Comparison of ENCODE assay signal across 1 cellular context in the genomic region with DNA sequence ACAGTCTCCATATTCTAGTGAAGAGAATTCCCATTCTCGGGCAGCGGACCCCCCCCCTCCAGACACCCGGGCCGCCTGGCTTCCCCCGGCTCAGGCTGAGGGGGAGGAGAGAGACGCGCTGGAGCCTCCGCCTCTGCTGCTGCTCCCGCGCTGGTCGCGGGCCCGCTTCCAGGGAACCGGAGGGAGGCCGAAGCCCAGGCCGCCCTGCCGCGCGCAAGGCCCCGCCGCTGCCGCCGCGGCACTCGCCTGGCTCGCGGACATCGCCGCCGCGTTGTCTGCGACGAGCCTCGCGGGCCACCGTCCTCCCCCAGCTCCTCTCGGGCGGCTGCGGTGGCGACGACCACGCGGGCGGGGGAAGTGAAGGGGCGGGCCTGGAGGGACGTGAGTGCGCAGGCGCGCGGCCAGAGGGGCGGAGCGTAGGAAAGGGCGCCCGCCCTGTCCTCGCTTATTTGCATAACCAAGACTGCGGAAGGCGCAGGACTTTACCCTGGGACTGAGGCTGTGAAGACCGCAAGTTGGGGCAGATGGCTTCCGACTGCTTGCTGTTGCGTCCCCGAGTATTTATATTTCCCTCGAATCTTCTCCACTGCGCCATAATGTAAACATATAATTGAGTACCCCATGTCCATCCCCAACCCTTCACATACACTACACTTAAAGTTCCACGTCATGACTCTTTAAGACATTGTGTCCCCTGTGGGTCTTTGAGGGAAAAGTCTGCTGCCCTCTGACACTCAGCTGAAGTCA.
A peak's percentile ranks its signal among the peaks of the same experiment; 100 is the strongest.
TF ChIP-seq lines count a peak whose summit lies in the region.

A gene with protein sequence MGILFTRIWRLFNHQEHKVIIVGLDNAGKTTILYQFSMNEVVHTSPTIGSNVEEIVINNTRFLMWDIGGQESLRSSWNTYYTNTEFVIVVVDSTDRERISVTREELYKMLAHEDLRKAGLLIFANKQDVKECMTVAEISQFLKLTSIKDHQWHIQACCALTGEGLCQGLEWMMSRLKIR (minus strand): TSS at position 279 of the 747 bp plus-strand sequence. CDS start 245 bp downstream, at position 34.

TF ChIP-seq in K562, 482 proteins besides CTCF, POLR2A, EP300 and RAD21 (continued from another document and continues in another):
- TF ChIP-seq, protein P1, sequence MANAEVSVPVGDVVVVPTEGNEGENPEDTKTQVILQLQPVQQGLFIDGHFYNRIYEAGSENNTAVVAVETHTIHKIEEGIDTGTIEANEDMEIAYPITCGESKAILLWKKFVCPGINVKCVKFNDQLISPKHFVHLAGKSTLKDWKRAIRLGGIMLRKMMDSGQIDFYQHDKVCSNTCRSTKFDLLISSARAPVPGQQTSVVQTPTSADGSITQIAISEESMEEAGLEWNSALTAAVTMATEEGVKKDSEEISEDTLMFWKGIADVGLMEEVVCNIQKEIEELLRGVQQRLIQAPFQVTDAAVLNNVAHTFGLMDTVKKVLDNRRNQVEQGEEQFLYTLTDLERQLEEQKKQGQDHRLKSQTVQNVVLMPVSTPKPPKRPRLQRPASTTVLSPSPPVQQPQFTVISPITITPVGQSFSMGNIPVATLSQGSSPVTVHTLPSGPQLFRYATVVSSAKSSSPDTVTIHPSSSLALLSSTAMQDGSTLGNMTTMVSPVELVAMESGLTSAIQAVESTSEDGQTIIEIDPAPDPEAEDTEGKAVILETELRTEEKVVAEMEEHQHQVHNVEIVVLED (CRISPR knock-in tag; IDR thresholded peaks at IDR 0.05) = peak; percentile 30; the same call in 1 of the 2 replicates
- TF ChIP-seq PHB (CRISPR knock-in tag; IDR thresholded peaks at IDR 0.05) (no peak), RHOXF2B (CRISPR knock-in tag; conservative IDR thresholded peaks at IDR 0.05) (no peak), SMAD2 (IDR thresholded peaks at IDR 0.05; ENCODE audit: low read depth, low read length) (no peak), ZNF584 (CRISPR knock-in tag; IDR thresholded peaks at IDR 0.05; ENCODE audit: low read depth) (no peak), ZBTB1 (CRISPR knock-in tag; IDR thresholded peaks at IDR 0.05; ENCODE audit: borderline replicate concordance, low read depth) (peak; percentile 69; the same call in 1 of the 2 replicates), FUS (optimal IDR thresholded peaks at IDR 0.05; ENCODE audit: low read depth, low read length) (no peak), SIN3A (IDR thresholded peaks at IDR 0.05; ENCODE audit: borderline replicate concordance in 2 of 2, control insufficient read depth in 1 of 2, low read depth in 2 of 2, low read length in 2 of 2) (peak; percentile 58 to 67; a peak in 2 of 4 replicates), TCF3 (CRISPR knock-in tag; IDR thresholded peaks at IDR 0.05) (peak; percentile 37), SIN3B (IDR thresholded peaks at IDR 0.05; ENCODE audit: low read depth) (peak; percentile 75), TFAM (CRISPR knock-in tag; conservative IDR thresholded peaks at IDR 0.05) (no peak), ZNF347 (CRISPR knock-in tag; IDR thresholded peaks at IDR 0.05; ENCODE audit: low read depth) (no peak), ZNF174 (CRISPR knock-in tag; IDR thresholded peaks at IDR 0.05) (no peak), ZNF133 (CRISPR knock-in tag; IDR thresholded peaks at IDR 0.05) (no peak), ZNF354B (CRISPR knock-in tag; IDR thresholded peaks at IDR 0.05) (no peak)
- TF ChIP-seq, protein P2, sequence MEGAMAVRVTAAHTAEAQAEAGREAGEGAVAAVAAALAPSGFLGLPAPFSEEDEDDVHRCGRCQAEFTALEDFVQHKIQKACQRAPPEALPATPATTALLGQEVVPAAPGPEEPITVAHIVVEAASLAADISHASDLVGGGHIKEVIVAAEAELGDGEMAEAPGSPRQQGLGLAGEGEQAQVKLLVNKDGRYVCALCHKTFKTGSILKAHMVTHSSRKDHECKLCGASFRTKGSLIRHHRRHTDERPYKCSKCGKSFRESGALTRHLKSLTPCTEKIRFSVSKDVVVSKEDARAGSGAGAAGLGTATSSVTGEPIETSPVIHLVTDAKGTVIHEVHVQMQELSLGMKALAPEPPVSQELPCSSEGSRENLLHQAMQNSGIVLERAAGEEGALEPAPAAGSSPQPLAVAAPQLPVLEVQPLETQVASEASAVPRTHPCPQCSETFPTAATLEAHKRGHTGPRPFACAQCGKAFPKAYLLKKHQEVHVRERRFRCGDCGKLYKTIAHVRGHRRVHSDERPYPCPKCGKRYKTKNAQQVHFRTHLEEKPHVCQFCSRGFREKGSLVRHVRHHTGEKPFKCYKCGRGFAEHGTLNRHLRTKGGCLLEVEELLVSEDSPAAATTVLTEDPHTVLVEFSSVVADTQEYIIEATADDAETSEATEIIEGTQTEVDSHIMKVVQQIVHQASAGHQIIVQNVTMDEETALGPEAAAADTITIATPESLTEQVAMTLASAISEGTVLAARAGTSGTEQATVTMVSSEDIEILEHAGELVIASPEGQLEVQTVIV (CRISPR knock-in tag; IDR thresholded peaks at IDR 0.05; ENCODE audit: borderline replicate concordance) = no peak
- TF ChIP-seq, protein P3, sequence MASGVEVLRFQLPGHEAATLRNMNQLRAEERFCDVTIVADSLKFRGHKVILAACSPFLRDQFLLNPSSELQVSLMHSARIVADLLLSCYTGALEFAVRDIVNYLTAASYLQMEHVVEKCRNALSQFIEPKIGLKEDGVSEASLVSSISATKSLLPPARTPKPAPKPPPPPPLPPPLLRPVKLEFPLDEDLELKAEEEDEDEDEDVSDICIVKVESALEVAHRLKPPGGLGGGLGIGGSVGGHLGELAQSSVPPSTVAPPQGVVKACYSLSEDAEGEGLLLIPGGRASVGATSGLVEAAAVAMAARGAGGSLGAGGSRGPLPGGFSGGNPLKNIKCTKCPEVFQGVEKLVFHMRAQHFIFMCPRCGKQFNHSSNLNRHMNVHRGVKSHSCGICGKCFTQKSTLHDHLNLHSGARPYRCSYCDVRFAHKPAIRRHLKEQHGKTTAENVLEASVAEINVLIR (CRISPR knock-in tag; IDR thresholded peaks at IDR 0.05) = no peak
- TF ChIP-seq, protein P4, sequence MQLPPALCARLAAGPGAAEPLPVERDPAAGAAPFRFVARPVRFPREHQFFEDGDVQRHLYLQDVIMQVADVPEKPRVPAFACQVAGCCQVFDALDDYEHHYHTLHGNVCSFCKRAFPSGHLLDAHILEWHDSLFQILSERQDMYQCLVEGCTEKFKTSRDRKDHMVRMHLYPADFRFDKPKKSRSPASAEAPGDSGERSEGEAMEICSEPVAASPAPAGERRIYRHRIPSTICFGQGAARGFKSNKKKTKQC (CRISPR knock-in tag; IDR thresholded peaks at IDR 0.05) = no peak; the same call in 1 of the 2 replicates
- TF ChIP-seq, protein P5, sequence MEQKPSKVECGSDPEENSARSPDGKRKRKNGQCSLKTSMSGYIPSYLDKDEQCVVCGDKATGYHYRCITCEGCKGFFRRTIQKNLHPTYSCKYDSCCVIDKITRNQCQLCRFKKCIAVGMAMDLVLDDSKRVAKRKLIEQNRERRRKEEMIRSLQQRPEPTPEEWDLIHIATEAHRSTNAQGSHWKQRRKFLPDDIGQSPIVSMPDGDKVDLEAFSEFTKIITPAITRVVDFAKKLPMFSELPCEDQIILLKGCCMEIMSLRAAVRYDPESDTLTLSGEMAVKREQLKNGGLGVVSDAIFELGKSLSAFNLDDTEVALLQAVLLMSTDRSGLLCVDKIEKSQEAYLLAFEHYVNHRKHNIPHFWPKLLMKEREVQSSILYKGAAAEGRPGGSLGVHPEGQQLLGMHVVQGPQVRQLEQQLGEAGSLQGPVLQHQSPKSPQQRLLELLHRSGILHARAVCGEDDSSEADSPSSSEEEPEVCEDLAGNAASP (IDR thresholded peaks at IDR 0.05) = no peak
- TF ChIP-seq, protein P6, sequence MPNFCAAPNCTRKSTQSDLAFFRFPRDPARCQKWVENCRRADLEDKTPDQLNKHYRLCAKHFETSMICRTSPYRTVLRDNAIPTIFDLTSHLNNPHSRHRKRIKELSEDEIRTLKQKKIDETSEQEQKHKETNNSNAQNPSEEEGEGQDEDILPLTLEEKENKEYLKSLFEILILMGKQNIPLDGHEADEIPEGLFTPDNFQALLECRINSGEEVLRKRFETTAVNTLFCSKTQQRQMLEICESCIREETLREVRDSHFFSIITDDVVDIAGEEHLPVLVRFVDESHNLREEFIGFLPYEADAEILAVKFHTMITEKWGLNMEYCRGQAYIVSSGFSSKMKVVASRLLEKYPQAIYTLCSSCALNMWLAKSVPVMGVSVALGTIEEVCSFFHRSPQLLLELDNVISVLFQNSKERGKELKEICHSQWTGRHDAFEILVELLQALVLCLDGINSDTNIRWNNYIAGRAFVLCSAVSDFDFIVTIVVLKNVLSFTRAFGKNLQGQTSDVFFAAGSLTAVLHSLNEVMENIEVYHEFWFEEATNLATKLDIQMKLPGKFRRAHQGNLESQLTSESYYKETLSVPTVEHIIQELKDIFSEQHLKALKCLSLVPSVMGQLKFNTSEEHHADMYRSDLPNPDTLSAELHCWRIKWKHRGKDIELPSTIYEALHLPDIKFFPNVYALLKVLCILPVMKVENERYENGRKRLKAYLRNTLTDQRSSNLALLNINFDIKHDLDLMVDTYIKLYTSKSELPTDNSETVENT (CRISPR knock-in tag; IDR thresholded peaks at IDR 0.05) = peak; percentile 71; the same call in 1 of the 2 replicates
- TF ChIP-seq, protein P7, sequence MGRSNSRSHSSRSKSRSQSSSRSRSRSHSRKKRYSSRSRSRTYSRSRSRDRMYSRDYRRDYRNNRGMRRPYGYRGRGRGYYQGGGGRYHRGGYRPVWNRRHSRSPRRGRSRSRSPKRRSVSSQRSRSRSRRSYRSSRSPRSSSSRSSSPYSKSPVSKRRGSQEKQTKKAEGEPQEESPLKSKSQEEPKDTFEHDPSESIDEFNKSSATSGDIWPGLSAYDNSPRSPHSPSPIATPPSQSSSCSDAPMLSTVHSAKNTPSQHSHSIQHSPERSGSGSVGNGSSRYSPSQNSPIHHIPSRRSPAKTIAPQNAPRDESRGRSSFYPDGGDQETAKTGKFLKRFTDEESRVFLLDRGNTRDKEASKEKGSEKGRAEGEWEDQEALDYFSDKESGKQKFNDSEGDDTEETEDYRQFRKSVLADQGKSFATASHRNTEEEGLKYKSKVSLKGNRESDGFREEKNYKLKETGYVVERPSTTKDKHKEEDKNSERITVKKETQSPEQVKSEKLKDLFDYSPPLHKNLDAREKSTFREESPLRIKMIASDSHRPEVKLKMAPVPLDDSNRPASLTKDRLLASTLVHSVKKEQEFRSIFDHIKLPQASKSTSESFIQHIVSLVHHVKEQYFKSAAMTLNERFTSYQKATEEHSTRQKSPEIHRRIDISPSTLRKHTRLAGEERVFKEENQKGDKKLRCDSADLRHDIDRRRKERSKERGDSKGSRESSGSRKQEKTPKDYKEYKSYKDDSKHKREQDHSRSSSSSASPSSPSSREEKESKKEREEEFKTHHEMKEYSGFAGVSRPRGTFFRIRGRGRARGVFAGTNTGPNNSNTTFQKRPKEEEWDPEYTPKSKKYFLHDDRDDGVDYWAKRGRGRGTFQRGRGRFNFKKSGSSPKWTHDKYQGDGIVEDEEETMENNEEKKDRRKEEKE (IDR thresholded peaks at IDR 0.05; ENCODE audit: borderline replicate concordance in 1 of 2, control insufficient read depth in 1 of 2, low read depth in 2 of 2, low read length in 1 of 2) = no peak; a peak in 1 of 4 replicates
- TF ChIP-seq, protein P8, sequence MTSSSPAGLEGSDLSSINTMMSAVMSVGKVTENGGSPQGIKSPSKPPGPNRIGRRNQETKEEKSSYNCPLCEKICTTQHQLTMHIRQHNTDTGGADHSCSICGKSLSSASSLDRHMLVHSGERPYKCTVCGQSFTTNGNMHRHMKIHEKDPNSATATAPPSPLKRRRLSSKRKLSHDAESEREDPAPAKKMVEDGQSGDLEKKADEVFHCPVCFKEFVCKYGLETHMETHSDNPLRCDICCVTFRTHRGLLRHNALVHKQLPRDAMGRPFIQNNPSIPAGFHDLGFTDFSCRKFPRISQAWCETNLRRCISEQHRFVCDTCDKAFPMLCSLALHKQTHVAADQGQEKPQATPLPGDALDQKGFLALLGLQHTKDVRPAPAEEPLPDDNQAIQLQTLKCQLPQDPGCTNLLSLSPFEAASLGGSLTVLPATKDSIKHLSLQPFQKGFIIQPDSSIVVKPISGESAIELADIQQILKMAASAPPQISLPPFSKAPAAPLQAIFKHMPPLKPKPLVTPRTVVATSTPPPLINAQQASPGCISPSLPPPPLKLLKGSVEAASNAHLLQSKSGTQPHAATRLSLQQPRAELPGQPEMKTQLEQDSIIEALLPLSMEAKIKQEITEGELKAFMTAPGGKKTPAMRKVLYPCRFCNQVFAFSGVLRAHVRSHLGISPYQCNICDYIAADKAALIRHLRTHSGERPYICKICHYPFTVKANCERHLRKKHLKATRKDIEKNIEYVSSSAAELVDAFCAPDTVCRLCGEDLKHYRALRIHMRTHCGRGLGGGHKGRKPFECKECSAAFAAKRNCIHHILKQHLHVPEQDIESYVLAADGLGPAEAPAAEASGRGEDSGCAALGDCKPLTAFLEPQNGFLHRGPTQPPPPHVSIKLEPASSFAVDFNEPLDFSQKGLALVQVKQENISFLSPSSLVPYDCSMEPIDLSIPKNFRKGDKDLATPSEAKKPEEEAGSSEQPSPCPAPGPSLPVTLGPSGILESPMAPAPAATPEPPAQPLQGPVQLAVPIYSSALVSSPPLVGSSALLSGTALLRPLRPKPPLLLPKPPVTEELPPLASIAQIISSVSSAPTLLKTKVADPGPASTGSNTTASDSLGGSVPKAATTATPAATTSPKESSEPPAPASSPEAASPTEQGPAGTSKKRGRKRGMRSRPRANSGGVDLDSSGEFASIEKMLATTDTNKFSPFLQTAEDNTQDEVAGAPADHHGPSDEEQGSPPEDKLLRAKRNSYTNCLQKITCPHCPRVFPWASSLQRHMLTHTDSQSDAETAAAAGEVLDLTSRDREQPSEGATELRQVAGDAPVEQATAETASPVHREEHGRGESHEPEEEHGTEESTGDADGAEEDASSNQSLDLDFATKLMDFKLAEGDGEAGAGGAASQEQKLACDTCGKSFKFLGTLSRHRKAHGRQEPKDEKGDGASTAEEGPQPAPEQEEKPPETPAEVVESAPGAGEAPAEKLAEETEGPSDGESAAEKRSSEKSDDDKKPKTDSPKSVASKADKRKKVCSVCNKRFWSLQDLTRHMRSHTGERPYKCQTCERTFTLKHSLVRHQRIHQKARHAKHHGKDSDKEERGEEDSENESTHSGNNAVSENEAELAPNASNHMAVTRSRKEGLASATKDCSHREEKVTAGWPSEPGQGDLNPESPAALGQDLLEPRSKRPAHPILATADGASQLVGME (CRISPR knock-in tag; IDR thresholded peaks at IDR 0.05) = peak; percentile 59; the same call in 1 of the 2 replicates
- TF ChIP-seq, protein P9, sequence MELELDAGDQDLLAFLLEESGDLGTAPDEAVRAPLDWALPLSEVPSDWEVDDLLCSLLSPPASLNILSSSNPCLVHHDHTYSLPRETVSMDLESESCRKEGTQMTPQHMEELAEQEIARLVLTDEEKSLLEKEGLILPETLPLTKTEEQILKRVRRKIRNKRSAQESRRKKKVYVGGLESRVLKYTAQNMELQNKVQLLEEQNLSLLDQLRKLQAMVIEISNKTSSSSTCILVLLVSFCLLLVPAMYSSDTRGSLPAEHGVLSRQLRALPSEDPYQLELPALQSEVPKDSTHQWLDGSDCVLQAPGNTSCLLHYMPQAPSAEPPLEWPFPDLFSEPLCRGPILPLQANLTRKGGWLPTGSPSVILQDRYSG (tag; conservative IDR thresholded peaks at IDR 0.05; ENCODE audit: low read depth) = peak; percentile 85; the same call in 1 of the 2 replicates
